In the genomic region with DNA sequence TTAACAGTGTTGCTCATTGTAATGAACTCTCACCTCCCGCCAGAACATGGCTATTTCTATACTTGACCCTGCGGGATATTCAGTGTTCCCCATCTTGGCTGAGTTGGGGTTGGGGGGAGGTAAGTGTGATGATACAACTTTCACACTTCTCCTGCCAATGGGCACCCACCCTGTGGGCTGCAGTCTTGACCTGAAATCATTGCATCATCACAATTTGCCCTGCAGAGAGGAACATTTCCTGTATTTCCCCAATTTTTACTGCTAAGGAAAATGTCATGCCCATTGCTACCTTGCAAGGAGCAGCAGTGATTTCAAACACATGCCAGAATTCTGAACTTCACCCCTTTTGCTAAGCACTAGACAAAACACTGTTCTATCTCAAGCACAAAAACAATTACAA, we compare ENCODE assay signal across 28 cellular contexts.
"Had no signal": no experiment of that assay in that cellular context is flagged by ENCODE, and none has a peak within 500 bp of the region (broad histone marks: within the 10 kb centered on the region; RNA-seq: fewer than 3 reads in every experiment).

No MANE protein-coding gene starts in this region.

- H3K36me3 Mint-ChIP-seq: mesothelial cell of epicardium, natural killer cell, type B pancreatic cell had no signal

- DNase-seq: heart right ventricle; kidney glomerular epithelial cell; left cardiac atrium; left lung; mesendoderm; naive B cell; natural killer cell; nephron progenitor cell; ovary; retina; right cardiac atrium; stimulated activated CD4-positive, alpha-beta T cell treated with anti-CD3 and anti-CD28 coated beads, Interleukin-1b, Interleukin-23, amount 100 ng/mL, for 48 hours; stimulated activated CD4-positive, alpha-beta T cell treated with anti-CD3 and anti-CD28 coated beads, Interleukin-2, amount 100 ng/mL, for 48 hours; stimulated activated CD4-positive, alpha-beta T cell treated with anti-CD3 and anti-CD28 coated beads, Interleukin-4, amount 100 ng/mL, for 4 hours; stimulated activated CD8-positive, alpha-beta memory T cell treated with anti-CD3 and anti-CD28 coated beads, Interleukin-4, amount 100 ng/mL, for 48 hours; stimulated activated naive CD4-positive, alpha-beta T cell treated with Interleukin-2 at 50 U/mL for 16 hours; stimulated activated naive CD8-positive, alpha-beta T cell treated with anti-CD3 and anti-CD28 coated beads, Interleukin-15, amount 100 ng/mL, for 72 hours; substantia nigra; uterus had no signal

- H3K27me3 ChIP-seq: heart right ventricle, hepatocyte, left lung, ovary, tibial nerve, uterus had no signal

- H3K4me2 ChIP-seq: hepatocyte, smooth muscle cell had no signal

- H3K27ac ChIP-seq: heart right ventricle, hepatocyte, left lung, ovary, prostate gland, tibial nerve, uterus had no signal

- H3K27me3 Mint-ChIP-seq: naive B cell; stimulated activated memory B cell treated with anti-CD40 and anti-IgM and Interleukin-4, amounts not matched to agents 10 μg/mL and 1 μg/mL and 100 μg/mL, for 72 hours; stimulated activated naive CD8-positive, alpha-beta T cell treated with anti-CD3 and anti-CD28 coated beads, Interleukin-15, amount 100 ng/mL, for 72 hours; type B pancreatic cell had no signal

- H3K79me2 ChIP-seq: hepatocyte had no signal

- H3K9me3 ChIP-seq: heart right ventricle, left lung, ovary, prostate gland, tibial nerve, uterus had no signal

- H2AFZ ChIP-seq: hepatocyte had no signal

- H3K4me3 Mint-ChIP-seq: mesothelial cell of epicardium; naive B cell; natural killer cell; nephron progenitor cell; stimulated activated memory B cell treated with anti-CD40 and anti-IgM and Interleukin-4, amounts not matched to agents 10 μg/mL and 1 μg/mL and 100 μg/mL, for 72 hours; stimulated activated naive CD8-positive, alpha-beta T cell treated with anti-CD3 and anti-CD28 coated beads, Interleukin-15, amount 100 ng/mL, for 72 hours; type B pancreatic cell had no signal

- H3K4me3 ChIP-seq: heart right ventricle, hepatocyte, left lung, lung, ovary, prostate gland, smooth muscle cell, tibial nerve, uterus had no signal

- FAIRE-seq: keratinocyte had no signal

- H3K9me3 Mint-ChIP-seq: mesothelial cell of epicardium; naive B cell; natural killer cell; nephron progenitor cell; stimulated activated memory B cell treated with anti-CD40 and anti-IgM and Interleukin-4, amounts not matched to agents 10 μg/mL and 1 μg/mL and 100 μg/mL, for 72 hours; stimulated activated naive CD8-positive, alpha-beta T cell treated with anti-CD3 and anti-CD28 coated beads, Interleukin-15, amount 100 ng/mL, for 72 hours; type B pancreatic cell had no signal

- H3K27ac Mint-ChIP-seq: mesothelial cell of epicardium; naive B cell; natural killer cell; nephron progenitor cell; stimulated activated memory B cell treated with anti-CD40 and anti-IgM and Interleukin-4, amounts not matched to agents 10 μg/mL and 1 μg/mL and 100 μg/mL, for 72 hours; type B pancreatic cell had no signal

- H3K4me1 Mint-ChIP-seq: naive B cell; natural killer cell; stimulated activated memory B cell treated with anti-CD40 and anti-IgM and Interleukin-4, amounts not matched to agents 10 μg/mL and 1 μg/mL and 100 μg/mL, for 72 hours; stimulated activated naive CD8-positive, alpha-beta T cell treated with anti-CD3 and anti-CD28 coated beads, Interleukin-15, amount 100 ng/mL, for 72 hours had no signal

- H3K36me3 ChIP-seq: left lung, ovary, prostate gland, tibial nerve, uterus had no signal

- ATAC-seq: heart right ventricle; left cardiac atrium; left lung; natural killer cell; right cardiac atrium; stimulated activated memory B cell treated with anti-CD40 and anti-IgM and Interleukin-4, amounts not matched to agents 10 μg/mL and 1 μg/mL and 100 μg/mL, for 72 hours; stimulated activated naive CD8-positive, alpha-beta T cell treated with anti-CD3 and anti-CD28 coated beads, Interleukin-15, amount 100 ng/mL, for 72 hours had no signal

- H3K4me1 ChIP-seq: left lung, prostate gland, tibial nerve, uterus had no signal
